In genomic region chr10:6721964-6722615, GRCh38 we compare ENCODE assay signal across 10 cellular contexts.
DNase-seq lines count a peak whose midpoint lies in the region; TF ChIP-seq lines count a peak whose summit lies in the region.
"Had no signal": no experiment of that assay in that cellular context is flagged by ENCODE, and none has a peak within 500 bp of the region (broad histone marks: within the 10 kb centered on the region; RNA-seq: fewer than 3 reads in every experiment).

No MANE protein-coding gene starts in this region.

- peaks cover 5% of the 10 kb centered on the region for H3K27me3 Mint-ChIP-seq in endothelial cell (ENCODE audit: unreplicated experiment)

- DNase-seq in ACHN = peak; percentile 35
- DNase-seq in NCI-H460 (ENCODE audit: extremely low read depth, low read depth) = peak; percentile 46
- DNase-seq in endothelial cell (ENCODE audit: low spot score) = no peak
- peak; percentile 79 for DNase-seq in mucosa of gallbladder (ENCODE audit: low spot score)
- no peak for DNase-seq in medulla oblongata (ENCODE audit: extremely low spot score)
- no peak for DNase-seq in nucleus accumbens (lab: John Stamatoyannopoulos, UW)
- DNase-seq in NCI-H1417 (lab: John Stamatoyannopoulos, UW) = no peak
- DNase-seq in AML-193 (lab: John Stamatoyannopoulos, UW) = no peak
- DNase-seq: activated naive CD4-positive, alpha-beta T cell treated with anti-CD3 and anti-CD28 coated beads, Interleukin-2, amount 50 U/mL, for 16 hours; NCI-H1930 had no signal

- TF ChIP-seq CTCF in endothelial cell (IDR thresholded peaks at IDR 0.05; ENCODE audit: unreplicated experiment) = no peak

- no peaks in the 10 kb centered on the region for H3K36me3 Mint-ChIP-seq in endothelial cell (ENCODE audit: low read depth, unreplicated experiment)

- H3K27ac Mint-ChIP-seq in endothelial cell (ENCODE audit: unreplicated experiment) = peak overlapping the region; percentile 89

- in situ Hi-C loops in ACHN (cut with HindIII; ENCODE audit: low pct_ligation_motif_present, low pct_unique_long_range_greater_than_20kb, low sequenced_read_pairs) = no loop called here

- peak overlapping the region; percentile 27 for H3K4me3 Mint-ChIP-seq in endothelial cell (ENCODE audit: unreplicated experiment)

- peaks cover 55% of the 10 kb centered on the region for H3K4me1 Mint-ChIP-seq in endothelial cell (ENCODE audit: unreplicated experiment)

- no peaks in the 10 kb centered on the region for H3K9me3 Mint-ChIP-seq in endothelial cell (ENCODE audit: unreplicated experiment)

Comparison
In these comparisons a context has a peak if more than half of its experiments do, and no peak if none do; other contexts are left out.
1. DNase-seq: peak in ACHN (single experiment), NCI-H460 (single experiment) and mucosa of gallbladder (single experiment); none in endothelial cell (single experiment), medulla oblongata (single experiment), nucleus accumbens (0 of 56), NCI-H1417 (0 of 3) and AML-193 (0 of 2).